In the genomic region with DNA sequence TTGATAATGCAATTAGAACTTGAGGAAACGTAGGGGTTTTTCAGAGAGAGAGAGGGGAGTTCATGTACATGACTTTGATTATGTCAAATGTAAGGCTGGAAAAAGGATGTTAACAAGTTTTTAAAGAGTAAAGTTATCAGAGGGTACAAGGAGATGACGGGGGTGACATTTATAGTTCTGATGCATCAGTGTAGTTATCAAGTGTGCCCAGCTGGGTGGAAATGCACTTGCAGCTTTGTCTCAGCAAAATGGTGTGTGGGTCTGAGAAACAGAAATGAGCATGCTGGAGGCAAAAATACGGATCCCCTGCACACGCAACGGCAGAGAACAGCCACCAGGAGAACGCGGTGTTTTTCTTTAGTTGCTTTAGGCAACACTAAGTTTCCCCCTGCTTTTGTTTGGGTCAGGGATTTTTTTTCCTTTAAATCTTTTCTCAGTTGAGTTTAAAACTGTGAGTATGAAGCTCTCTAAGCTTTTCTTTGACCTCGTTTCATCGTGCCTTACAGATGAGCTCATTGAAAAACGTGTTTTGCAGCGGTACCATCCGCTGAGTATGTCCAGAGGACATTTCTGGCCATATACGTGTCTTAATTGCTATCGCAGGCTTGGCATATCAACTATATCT, we compare ENCODE assay signal across 11 cellular contexts.
A peak's percentile ranks its signal among the peaks of the same experiment; 100 is the strongest.
DNase-seq lines count a peak whose midpoint lies in the region; ATAC-seq and TF ChIP-seq lines count a peak whose summit lies in the region.
"Had no signal": no experiment of that assay in that cellular context is flagged by ENCODE, and none has a peak within 500 bp of the region (broad histone marks: within the 10 kb centered on the region; RNA-seq: fewer than 3 reads in every experiment).

No MANE protein-coding gene starts in this region.

- intact Hi-C loops in mammary epithelial cell (cut with micrococcal nuclease) = no loop called here

- H3K9me2 ChIP-seq in GM23338 (ENCODE audit: insufficient read depth) = peaks cover 5% of the 10 kb centered on the region; the same call in 1 of the 2 replicates
- no peaks in the 10 kb centered on the region for H3K9me2 ChIP-seq in MM.1S (replicated peaks; ENCODE audit: insufficient read depth, low read length)

- BruUV-seq in mammary epithelial cell (replicated peaks; lab: Mats Ljungman, UMichigan) = no TSS peak

- 18% methylated on average over 14 of the region's 14 CpGs for WGBS in mammary epithelial cell (ENCODE audit: low coverage, missing lambda C conversion rate)

- no peak overlapping the region for H3K4me2 ChIP-seq in GM23338
- peak overlapping the region; percentile 19 for H3K4me2 ChIP-seq in mammary epithelial cell (ENCODE audit: insufficient read depth, low read depth, low read length)
- H3K4me2 ChIP-seq in MM.1S (ENCODE audit: low read depth, low read length) = no peak overlapping the region

- H3K36me3 Mint-ChIP-seq in GM23338 (ENCODE audit: low read depth) = no peaks in the 10 kb centered on the region; the same call in 2 of the 3 replicates

- H3K27me3 ChIP-seq in GM23338 (ENCODE audit: insufficient read depth) (no peaks in the 10 kb centered on the region), mammary epithelial cell (ENCODE audit: insufficient read depth, low read length) (no peaks in the 10 kb centered on the region), stomach smooth muscle (ENCODE audit: control insufficient read depth in 1 of 2, insufficient read depth in 2 of 2, low read length in 2 of 2) (no peaks in the 10 kb centered on the region), MM.1S (replicated peaks; ENCODE audit: insufficient read depth, low read length) (no peaks in the 10 kb centered on the region)

- H3K9me3 Mint-ChIP-seq in GM23338 = no peaks in the 10 kb centered on the region
- H3K9me3 Mint-ChIP-seq: T-helper 1 cell treated with Interleukin-12 subunit alpha and Interleukin-12 subunit beta and Interleukin-4 antibody, amounts not matched to agents 30 μg/mL and 1 μg/mL, for 36 hours had no signal

- H3K27me3 Mint-ChIP-seq in GM23338 (ENCODE audit: insufficient read depth, low read depth, poor library complexity) = peaks cover 1% of the 10 kb centered on the region

- H3K4me3 Mint-ChIP-seq in GM23338 = no peak overlapping the region
- H3K4me3 Mint-ChIP-seq: T-helper 1 cell treated with Interleukin-12 subunit alpha and Interleukin-12 subunit beta and Interleukin-4 antibody, amounts not matched to agents 30 μg/mL and 1 μg/mL, for 36 hours had no signal

- H3K4me3 ChIP-seq in GM23338 (no peak overlapping the region), mammary epithelial cell (replicated peaks in 1 of 3; ENCODE audit: insufficient read depth in 1 of 3, low read depth in 2 of 3, low read length in 3 of 3) (no peak overlapping the region), stomach smooth muscle (ENCODE audit: low read length in 2 of 2) (peak overlapping the region in 1 of 2 donors; percentile 44), MM.1S (ENCODE audit: low read length) (no peak overlapping the region)

- H3K79me2 ChIP-seq in GM23338 (replicated peaks; ENCODE audit: insufficient read depth) (no peaks in the 10 kb centered on the region; the same call in 1 of the 2 replicates), mammary epithelial cell (ENCODE audit: insufficient read depth, low read length) (no peaks in the 10 kb centered on the region), MM.1S (ENCODE audit: low read length) (no peaks in the 10 kb centered on the region)

- H3K4me1 ChIP-seq in GM23338 (ENCODE audit: insufficient read depth) (peaks cover 8% of the 10 kb centered on the region; the same call in 1 of the 2 replicates), mammary epithelial cell (ENCODE audit: insufficient read depth, low read length) (no peaks in the 10 kb centered on the region), stomach smooth muscle (ENCODE audit: control insufficient read depth, insufficient read depth, low read length) (peaks cover 47% of the 10 kb centered on the region), MM.1S (ENCODE audit: low read length) (no peaks in the 10 kb centered on the region)

- H2AFZ ChIP-seq in GM23338 (no peak overlapping the region), mammary epithelial cell (ENCODE audit: low read depth, low read length) (peak overlapping the region; percentile 49), MM.1S (ENCODE audit: low read length) (no peak overlapping the region)

- H3K9ac ChIP-seq in mammary epithelial cell (ENCODE audit: insufficient read depth, low read length) (no peak overlapping the region), stomach smooth muscle (ENCODE audit: low read length in 2 of 2) (peak overlapping the region; percentile 45 to 64), MM.1S (ENCODE audit: low read length) (no peak overlapping the region)

- ATAC-seq in GM23338 (peak; percentile 74), GM18519 (IDR thresholded peaks at IDR 0.05; ENCODE audit: low FRiP score, unreplicated experiment) (no peak)

- DNase-seq in GM23338 (ENCODE audit: low spot score) (peak; percentile 74), mammary epithelial cell (peak; percentile 40), iris pigment epithelial cell (ENCODE audit: low read depth) (peak; percentile 71), MM.1S (no peak), ureter (ENCODE audit: low spot score) (no peak)
- no peak for DNase-seq in activated CD8-positive, alpha-beta memory T cell treated with anti-CD3 and anti-CD28 coated beads, Interleukin-2, amount 50 U/mL, for 48 hours
- DNase-seq: caudate nucleus, hippocampal formation had no signal

- in situ Hi-C loops in mammary epithelial cell (cut with MboI; ENCODE audit: low sequenced_read_pairs in 2 of 2) = no loop called here

- peak; percentile 28 to 54 for TF ChIP-seq CTCF in GM23338 (conservative IDR thresholded peaks at IDR 0.05; ENCODE audit: low read depth in 2 of 2)
- TF ChIP-seq CTCF in mammary epithelial cell (conservative IDR thresholded peaks at IDR 0.05 in 1 of 2, IDR thresholded peaks at IDR 0.05 in 1 of 2; ENCODE audit: extremely low read depth in 1 of 2, insufficient read depth in 1 of 2, low read depth in 1 of 2, low read length in 2 of 2) = peak; percentile 19 to 30
- TF ChIP-seq CTCF in MM.1S (IDR thresholded peaks at IDR 0.05; ENCODE audit: low read length) = no peak

- H3K36me3 ChIP-seq in GM23338 (ENCODE audit: insufficient read depth) (no peaks in the 10 kb centered on the region), mammary epithelial cell (ENCODE audit: insufficient read depth, low read length) (no peaks in the 10 kb centered on the region), stomach smooth muscle (ENCODE audit: control insufficient read depth in 2 of 2, insufficient read depth in 2 of 2, low read length in 2 of 2) (no peaks in the 10 kb centered on the region), MM.1S (replicated peaks; ENCODE audit: insufficient read depth, low read length) (no peaks in the 10 kb centered on the region)

- dilution Hi-C loops in mammary epithelial cell (cut with HindIII; ENCODE audit: low sequenced_read_pairs) = no loop called here

- no peak overlapping the region for H3K27ac Mint-ChIP-seq in GM23338
- H3K27ac Mint-ChIP-seq: T-helper 1 cell treated with Interleukin-12 subunit alpha and Interleukin-12 subunit beta and Interleukin-4 antibody, amounts not matched to agents 30 μg/mL and 1 μg/mL, for 36 hours had no signal

- CTCF ChIA-PET in mammary epithelial cell (lab: Charles Lee; ENCODE audit: low non-redundant PET) = interaction anchor here (0.6 kb wide), 1 partner anchor 268 kb away, joined by 3 read pairs; no protein-coding TSS in a partner anchor

- H3K9me3 ChIP-seq in mammary epithelial cell (replicated peaks; ENCODE audit: insufficient read depth, low read length) = no peaks in the 10 kb centered on the region
- H3K9me3 ChIP-seq in stomach smooth muscle (ENCODE audit: control insufficient read depth in 2 of 2, low read length in 2 of 2) = no peaks in the 10 kb centered on the region
- H3K9me3 ChIP-seq in MM.1S (replicated peaks; ENCODE audit: insufficient read depth, low read length) = no peaks in the 10 kb centered on the region

- H3K27ac ChIP-seq in GM23338 (ENCODE audit: low read depth) = no peak overlapping the region
- no peak overlapping the region for H3K27ac ChIP-seq in mammary epithelial cell (ENCODE audit: insufficient read depth, low read depth, low read length)
- H3K27ac ChIP-seq in stomach smooth muscle (ENCODE audit: low read length) = peak overlapping the region; percentile 91
- no peak overlapping the region for H3K27ac ChIP-seq in MM.1S (ENCODE audit: low read length)

- H3F3A ChIP-seq in GM23338 (replicated peaks; ENCODE audit: low read depth) (no peaks in the 10 kb centered on the region), MM.1S (ENCODE audit: insufficient read depth, low read length) (no peaks in the 10 kb centered on the region)

- H4K20me1 ChIP-seq in GM23338 (replicated peaks; ENCODE audit: insufficient read depth) = no peaks in the 10 kb centered on the region
- H4K20me1 ChIP-seq in mammary epithelial cell (ENCODE audit: insufficient read depth, low read length) = no peaks in the 10 kb centered on the region
- H4K20me1 ChIP-seq in MM.1S (ENCODE audit: insufficient read depth, low read length) = no peaks in the 10 kb centered on the region

- H3K4me1 Mint-ChIP-seq in GM23338 = peaks cover 20% of the 10 kb centered on the region

Comparison
In these comparisons a context has a peak if more than half of its experiments do, and no peak if none do; other contexts are left out.
1. DNase-seq: peak in GM23338 (single experiment), mammary epithelial cell (single experiment) and iris pigment epithelial cell (single experiment); none in activated CD8-positive, alpha-beta memory T cell treated with anti-CD3 and anti-CD28 coated beads, Interleukin-2, amount 50 U/mL, for 48 hours (single experiment), MM.1S (single experiment) and ureter (single experiment).
2. H3K9ac ChIP-seq: peak in stomach smooth muscle (2 of 2); none in mammary epithelial cell (single experiment) and MM.1S (single experiment).